8 cellular contexts compared by ENCODE assay signal in genomic region chr6:36677753-36678487, GRCh38. TPM values are rescaled to one million over a fixed set of nuclear protein-coding genes. Genes with fewer than 3 reads are reported as not detected.
DNase-seq lines count a peak whose midpoint lies in the region; ATAC-seq and TF ChIP-seq lines count a peak whose summit lies in the region.

No MANE protein-coding gene starts in this region.

- H3K9ac ChIP-seq in SU-DHL-6 (ENCODE audit: low read length) (0 out of 2 replicates have a peak overlapping the region, but pooled peaks have one; percentile 11), skeletal muscle satellite cell (ENCODE audit: low read depth, low read length) (peak overlapping the region; percentile 96)

- H3K36me3 ChIP-seq in SU-DHL-6 (ENCODE audit: low read length): no peaks in the 10 kb centered on the region
- peaks cover 15% of the 10 kb centered on the region for H3K36me3 ChIP-seq in skeletal muscle satellite cell (ENCODE audit: insufficient read depth, low read length)

- TF ChIP-seq CTCF in SU-DHL-6 (IDR thresholded peaks at IDR 0.05; ENCODE audit: insufficient read depth, low read length, poor library complexity, severe bottlenecking): no peak
- TF ChIP-seq CTCF in foreskin fibroblast (IDR thresholded peaks at IDR 0.05; ENCODE audit: low read depth, low read length): no peak
- no peak for TF ChIP-seq CTCF in GM10248 (IDR thresholded peaks at IDR 0.05; ENCODE audit: control extremely low read depth, extremely low read depth, low read depth, missing control alignments)

- H3K27ac ChIP-seq in SU-DHL-6 (ENCODE audit: low read depth, low read length): no peak overlapping the region

- peak; percentile 59 for DNase-seq in DMS 273 (lab: John Stamatoyannopoulos, UW; ENCODE audit: unreplicated experiment)
- DNase-seq in DMS 273 treated with DMSO at 0.1 percent for 48 hours (lab: John Stamatoyannopoulos, UW): no peak
- no peak for DNase-seq in foreskin fibroblast
- no peak for DNase-seq in CD1c-positive myeloid dendritic cell (ENCODE audit: extremely low spot score)
- DNase-seq in GM10248 (ENCODE audit: extremely low spot score): no peak

- H3K9me3 ChIP-seq in SU-DHL-6 (ENCODE audit: insufficient read depth, low read length): no peaks in the 10 kb centered on the region
- no peaks in the 10 kb centered on the region for H3K9me3 ChIP-seq in skeletal muscle satellite cell (replicated peaks; ENCODE audit: low read length)

- CTCF ChIA-PET in GM10248 (lab: Yijun Ruan, JAX): interaction anchor here (0.9 to 10.3 kb wide), 5 partner anchors 12 to 81 kb away, joined by 3 to 104 read pairs (median 11); no protein-coding TSS in a partner anchor

- no peaks in the 10 kb centered on the region for H3K9me2 ChIP-seq in SU-DHL-6 (replicated peaks; ENCODE audit: insufficient read depth, low read length)

- H2AFZ ChIP-seq in SU-DHL-6 (ENCODE audit: low read depth, low read length, severe bottlenecking): no peak overlapping the region

- no peak for ATAC-seq in GM18868 (IDR thresholded peaks at IDR 0.05; ENCODE audit: unreplicated experiment)

- H3F3A ChIP-seq in SU-DHL-6 (ENCODE audit: insufficient read depth): peaks cover 29% of the 10 kb centered on the region

- peaks cover 42% of the 10 kb centered on the region for H3K4me1 ChIP-seq in skeletal muscle satellite cell (ENCODE audit: control insufficient read depth, insufficient read depth, low read length)

- H3K79me2 ChIP-seq in SU-DHL-6 (ENCODE audit: insufficient read depth, low read length): no peaks in the 10 kb centered on the region

- H3K27me3 ChIP-seq in SU-DHL-6 (ENCODE audit: low read length): no peaks in the 10 kb centered on the region
- H3K27me3 ChIP-seq in skeletal muscle satellite cell (ENCODE audit: control insufficient read depth, insufficient read depth, low read length): no peaks in the 10 kb centered on the region

- no peak overlapping the region for H3K4me3 ChIP-seq in SU-DHL-6 (ENCODE audit: insufficient read depth, low read length, poor library complexity, severe bottlenecking)
- peak overlapping the region; percentile 44 to 99 for H3K4me3 ChIP-seq in foreskin fibroblast (ENCODE audit: low read depth in 1 of 2, low read length in 2 of 2)
- peak overlapping the region; percentile 98 for H3K4me3 ChIP-seq in skeletal muscle satellite cell (ENCODE audit: low read length)

- no peaks in the 10 kb centered on the region for H4K20me1 ChIP-seq in SU-DHL-6 (ENCODE audit: low read depth, low read length)

- POLR2A ChIA-PET in GM10248 (lab: Yijun Ruan, JAX): interaction anchor here (0.9 to 5.9 kb wide), 15 partner anchors 9 to 83 kb away, joined by 3 to 99 read pairs (median 5); no protein-coding TSS in a partner anchor

- H3K4me2 ChIP-seq in SU-DHL-6 (ENCODE audit: low read depth, low read length, poor library complexity, severe bottlenecking): peak overlapping the region; percentile 47
- H3K4me2 ChIP-seq in skeletal muscle satellite cell (ENCODE audit: low read length): peak overlapping the region; percentile 92

RNA-seq across cellular contexts. Expression of gene CDKN1A, which starts 0.6 kb away (rescaled TPM):
- 183 and 300 TPM in 2 replicates for total RNA-seq in skeletal muscle satellite cell (2012; rRNA removed)

RNA-seq across cellular contexts. Expression of gene RAB44, which starts 19.7 kb away (rescaled TPM):
- not detected in 2 replicates for total RNA-seq in skeletal muscle satellite cell (2012; rRNA removed)
